ENCODE assay signal across 1 cellular context in genomic region chr1:64898107-64898861, GRCh38.
TF ChIP-seq lines count a peak whose summit lies in the region.

No MANE protein-coding gene starts in this region.

TF ChIP-seq in HepG2, 621 proteins besides CTCF, POLR2A, EP300 and RAD21 (continued from another document and continues in another):
- TF ChIP-seq ZNF674 (CRISPR knock-in tag; IDR thresholded peaks at IDR 0.05; ENCODE audit: low read depth) (no peak), ZNF280B (CRISPR knock-in tag; IDR thresholded peaks at IDR 0.05; ENCODE audit: borderline replicate concordance) (no peak), ISL2 (CRISPR knock-in tag; IDR thresholded peaks at IDR 0.05) (peak; percentile 23; the same call in 1 of the 2 replicates), ONECUT2 (CRISPR knock-in tag; IDR thresholded peaks at IDR 0.05) (no peak), ZNF556 (CRISPR knock-in tag; IDR thresholded peaks at IDR 0.05; ENCODE audit: borderline replicate concordance) (no peak), ZNF30 (CRISPR knock-in tag; IDR thresholded peaks at IDR 0.05) (no peak), SAP130 (CRISPR knock-in tag; IDR thresholded peaks at IDR 0.05; ENCODE audit: low read depth) (peak; percentile 76), MEF2D (CRISPR knock-in tag; IDR thresholded peaks at IDR 0.05) (peak; percentile 96), SIX1 (CRISPR knock-in tag; IDR thresholded peaks at IDR 0.05; ENCODE audit: borderline replicate concordance) (no peak), MBNL3 (CRISPR knock-in tag; conservative IDR thresholded peaks at IDR 0.05) (no peak), ZNF644 (CRISPR knock-in tag; IDR thresholded peaks at IDR 0.05; ENCODE audit: low read depth) (peak; percentile 32; the same call in 1 of the 2 replicates), PRDM10 (CRISPR knock-in tag; IDR thresholded peaks at IDR 0.05; ENCODE audit: low read depth) (no peak), CREM (IDR thresholded peaks at IDR 0.05) (peak; percentile 42; the same call in 1 of the 2 replicates), CREM (CRISPR knock-in tag; IDR thresholded peaks at IDR 0.05) (no peak), MATR3 (CRISPR knock-in tag; IDR thresholded peaks at IDR 0.05) (no peak), MXI1 (IDR thresholded peaks at IDR 0.05; ENCODE audit: borderline replicate concordance, low read depth, low read length) (no peak), DMAP1 (CRISPR knock-in tag; IDR thresholded peaks at IDR 0.05) (no peak), SP4 (CRISPR knock-in tag; IDR thresholded peaks at IDR 0.05) (no peak), TFDP2 (CRISPR knock-in tag; IDR thresholded peaks at IDR 0.05) (no peak), ZFP82 (CRISPR knock-in tag; IDR thresholded peaks at IDR 0.05; ENCODE audit: borderline replicate concordance) (no peak), SP1 (IDR thresholded peaks at IDR 0.05) (no peak), SP1 (CRISPR knock-in tag; IDR thresholded peaks at IDR 0.05) (no peak), ZFY (CRISPR knock-in tag; IDR thresholded peaks at IDR 0.05) (no peak), FOSL1 (CRISPR knock-in tag; IDR thresholded peaks at IDR 0.05; ENCODE audit: borderline replicate concordance) (peak; percentile 93), ZBTB10 (CRISPR knock-in tag; IDR thresholded peaks at IDR 0.05; ENCODE audit: borderline replicate concordance) (no peak), HDAC2 (CRISPR knock-in tag; IDR thresholded peaks at IDR 0.05) (0 out of 2 replicates have a peak, but pooled peaks have one; percentile 21), FOXM1 (CRISPR knock-in tag; IDR thresholded peaks at IDR 0.05) (no peak), ELK4 (CRISPR knock-in tag; IDR thresholded peaks at IDR 0.05; ENCODE audit: borderline replicate concordance) (no peak), SSRP1 (CRISPR knock-in tag; IDR thresholded peaks at IDR 0.05) (no peak), MLXIP (CRISPR knock-in tag; IDR thresholded peaks at IDR 0.05; ENCODE audit: borderline replicate concordance) (no peak), KAT7 (CRISPR knock-in tag; IDR thresholded peaks at IDR 0.05; ENCODE audit: borderline replicate concordance) (no peak), XRCC5 (optimal IDR thresholded peaks at IDR 0.05; ENCODE audit: low read length) (peak; percentile 65), PRPF4 (IDR thresholded peaks at IDR 0.05; ENCODE audit: low read depth, low read length, poor library complexity, severe bottlenecking) (no peak), HDAC1 (CRISPR knock-in tag; IDR thresholded peaks at IDR 0.05) (peak; percentile 31; the same call in 1 of the 2 replicates), SIN3B (IDR thresholded peaks at IDR 0.05; ENCODE audit: low read length) (no peak), TEAD3 (CRISPR knock-in tag; optimal IDR thresholded peaks at IDR 0.05; ENCODE audit: borderline replicate concordance) (peak; percentile 74), EHMT2 (IDR thresholded peaks at IDR 0.05; ENCODE audit: borderline replicate concordance, low read depth, low read length) (no peak), RXRA (CRISPR knock-in tag; IDR thresholded peaks at IDR 0.05) (peak; percentile 45; the same call in 1 of the 2 replicates), ZZZ3 (CRISPR knock-in tag; IDR thresholded peaks at IDR 0.05; ENCODE audit: borderline replicate concordance) (no peak), HDAC6 (IDR thresholded peaks at IDR 0.05; ENCODE audit: low read depth, low read length) (no peak), IRX3 (CRISPR knock-in tag; IDR thresholded peaks at IDR 0.05; ENCODE audit: borderline replicate concordance, low read depth) (no peak), ZNF598 (CRISPR knock-in tag; IDR thresholded peaks at IDR 0.05; ENCODE audit: borderline replicate concordance) (no peak), REL (CRISPR knock-in tag; conservative IDR thresholded peaks at IDR 0.05) (no peak), ZNF225 (CRISPR knock-in tag; IDR thresholded peaks at IDR 0.05) (no peak)
- TF ChIP-seq, protein P1, sequence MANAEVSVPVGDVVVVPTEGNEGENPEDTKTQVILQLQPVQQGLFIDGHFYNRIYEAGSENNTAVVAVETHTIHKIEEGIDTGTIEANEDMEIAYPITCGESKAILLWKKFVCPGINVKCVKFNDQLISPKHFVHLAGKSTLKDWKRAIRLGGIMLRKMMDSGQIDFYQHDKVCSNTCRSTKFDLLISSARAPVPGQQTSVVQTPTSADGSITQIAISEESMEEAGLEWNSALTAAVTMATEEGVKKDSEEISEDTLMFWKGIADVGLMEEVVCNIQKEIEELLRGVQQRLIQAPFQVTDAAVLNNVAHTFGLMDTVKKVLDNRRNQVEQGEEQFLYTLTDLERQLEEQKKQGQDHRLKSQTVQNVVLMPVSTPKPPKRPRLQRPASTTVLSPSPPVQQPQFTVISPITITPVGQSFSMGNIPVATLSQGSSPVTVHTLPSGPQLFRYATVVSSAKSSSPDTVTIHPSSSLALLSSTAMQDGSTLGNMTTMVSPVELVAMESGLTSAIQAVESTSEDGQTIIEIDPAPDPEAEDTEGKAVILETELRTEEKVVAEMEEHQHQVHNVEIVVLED (CRISPR knock-in tag; IDR thresholded peaks at IDR 0.05; ENCODE audit: borderline replicate concordance) = no peak
- TF ChIP-seq, protein P2, sequence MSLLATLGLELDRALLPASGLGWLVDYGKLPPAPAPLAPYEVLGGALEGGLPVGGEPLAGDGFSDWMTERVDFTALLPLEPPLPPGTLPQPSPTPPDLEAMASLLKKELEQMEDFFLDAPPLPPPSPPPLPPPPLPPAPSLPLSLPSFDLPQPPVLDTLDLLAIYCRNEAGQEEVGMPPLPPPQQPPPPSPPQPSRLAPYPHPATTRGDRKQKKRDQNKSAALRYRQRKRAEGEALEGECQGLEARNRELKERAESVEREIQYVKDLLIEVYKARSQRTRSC (CRISPR knock-in tag; IDR thresholded peaks at IDR 0.05; ENCODE audit: low read depth) = no peak
- TF ChIP-seq, protein P3, sequence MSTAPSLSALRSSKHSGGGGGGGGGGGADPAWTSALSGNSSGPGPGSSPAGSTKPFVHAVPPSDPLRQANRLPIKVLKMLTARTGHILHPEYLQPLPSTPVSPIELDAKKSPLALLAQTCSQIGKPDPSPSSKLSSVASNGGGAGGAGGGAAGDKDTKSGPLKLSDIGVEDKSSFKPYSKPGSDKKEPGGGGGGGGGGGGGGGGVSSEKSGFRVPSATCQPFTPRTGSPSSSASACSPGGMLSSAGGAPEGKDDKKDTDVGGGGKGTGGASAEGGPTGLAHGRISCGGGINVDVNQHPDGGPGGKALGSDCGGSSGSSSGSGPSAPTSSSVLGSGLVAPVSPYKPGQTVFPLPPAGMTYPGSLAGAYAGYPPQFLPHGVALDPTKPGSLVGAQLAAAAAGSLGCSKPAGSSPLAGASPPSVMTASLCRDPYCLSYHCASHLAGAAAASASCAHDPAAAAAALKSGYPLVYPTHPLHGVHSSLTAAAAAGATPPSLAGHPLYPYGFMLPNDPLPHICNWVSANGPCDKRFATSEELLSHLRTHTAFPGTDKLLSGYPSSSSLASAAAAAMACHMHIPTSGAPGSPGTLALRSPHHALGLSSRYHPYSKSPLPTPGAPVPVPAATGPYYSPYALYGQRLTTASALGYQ (CRISPR knock-in tag; IDR thresholded peaks at IDR 0.05) = no peak
- TF ChIP-seq, protein P4, sequence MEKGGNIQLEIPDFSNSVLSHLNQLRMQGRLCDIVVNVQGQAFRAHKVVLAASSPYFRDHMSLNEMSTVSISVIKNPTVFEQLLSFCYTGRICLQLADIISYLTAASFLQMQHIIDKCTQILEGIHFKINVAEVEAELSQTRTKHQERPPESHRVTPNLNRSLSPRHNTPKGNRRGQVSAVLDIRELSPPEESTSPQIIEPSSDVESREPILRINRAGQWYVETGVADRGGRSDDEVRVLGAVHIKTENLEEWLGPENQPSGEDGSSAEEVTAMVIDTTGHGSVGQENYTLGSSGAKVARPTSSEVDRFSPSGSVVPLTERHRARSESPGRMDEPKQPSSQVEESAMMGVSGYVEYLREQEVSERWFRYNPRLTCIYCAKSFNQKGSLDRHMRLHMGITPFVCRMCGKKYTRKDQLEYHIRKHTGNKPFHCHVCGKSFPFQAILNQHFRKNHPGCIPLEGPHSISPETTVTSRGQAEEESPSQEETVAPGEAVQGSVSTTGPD (CRISPR knock-in tag; IDR thresholded peaks at IDR 0.05) = no peak
